In the genomic region with DNA sequence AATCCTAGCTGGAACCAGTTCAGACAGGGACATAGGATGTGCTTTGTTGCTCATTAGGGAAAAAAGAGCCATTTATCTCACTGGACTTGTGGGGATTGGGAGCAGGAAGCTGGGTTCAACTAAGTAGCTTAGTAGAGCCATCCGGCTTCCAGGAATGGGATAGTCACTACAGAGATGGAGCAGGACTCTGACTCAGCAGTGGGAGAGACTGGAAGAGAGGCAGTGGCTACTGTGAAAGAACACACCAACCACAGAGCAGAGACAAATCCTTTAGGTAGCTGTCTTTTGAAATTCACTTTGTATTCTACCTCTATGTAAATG, we compare ENCODE assay signal across 13 cellular contexts.
DNase-seq lines count a peak whose midpoint lies in the region; ATAC-seq and TF ChIP-seq lines count a peak whose summit lies in the region.
"Had no signal": no experiment of that assay in that cellular context is flagged by ENCODE, and none has a peak within 500 bp of the region (broad histone marks: within the 10 kb centered on the region; RNA-seq: fewer than 3 reads in every experiment).

No MANE protein-coding gene starts in this region.

- H3K4me1 Mint-ChIP-seq in activated naive CD8-positive, alpha-beta T cell treated with anti-CD3 and anti-CD28 coated beads for 36 hours: peaks cover 2% of the 10 kb centered on the region
- H3K4me1 Mint-ChIP-seq: T-helper 17 cell had no signal

- H3K4me3 Mint-ChIP-seq in activated naive CD8-positive, alpha-beta T cell treated with anti-CD3 and anti-CD28 coated beads for 36 hours: no peak overlapping the region
- H3K4me3 Mint-ChIP-seq: T-helper 17 cell had no signal

- peaks cover 0 to 9% of the 10 kb centered on the region in 2 donors for H3K4me1 ChIP-seq in left lung
- H3K4me1 ChIP-seq: prostate gland had no signal

- no peak overlapping the region for H3K27ac Mint-ChIP-seq in activated naive CD8-positive, alpha-beta T cell treated with anti-CD3 and anti-CD28 coated beads for 36 hours
- H3K27ac Mint-ChIP-seq: T-helper 17 cell had no signal

- H3K27me3 ChIP-seq in left lung: no peaks in the 10 kb centered on the region

- no peak for TF ChIP-seq CTCF in left lung (IDR thresholded peaks at IDR 0.05)

- no peaks in the 10 kb centered on the region for H3K9me3 ChIP-seq in left lung
- H3K9me3 ChIP-seq: prostate gland had no signal

- H3K36me3 Mint-ChIP-seq in activated naive CD8-positive, alpha-beta T cell treated with anti-CD3 and anti-CD28 coated beads for 36 hours: no peaks in the 10 kb centered on the region

- no peak overlapping the region for H3K4me3 ChIP-seq in left lung
- H3K4me3 ChIP-seq: prostate gland had no signal

- ATAC-seq in left lung (peak; percentile 65), HG03039 (IDR thresholded peaks at IDR 0.05; ENCODE audit: unreplicated experiment) (no peak)
- ATAC-seq: T-helper 17 cell had no signal

- no peaks in the 10 kb centered on the region for H3K36me3 ChIP-seq in left lung
- H3K36me3 ChIP-seq: prostate gland had no signal

- no peaks in the 10 kb centered on the region for H3K9me3 Mint-ChIP-seq in activated naive CD8-positive, alpha-beta T cell treated with anti-CD3 and anti-CD28 coated beads for 36 hours

- H3K27ac ChIP-seq in left lung: no peak overlapping the region
- H3K27ac ChIP-seq: prostate gland had no signal

- intact Hi-C loops in left lung (cut with DNase I): loop anchor here in 1 of 2 donors (10.0 kb wide), 1 partner anchor 1209 kb away; no protein-coding TSS in a partner anchor

- no peaks in the 10 kb centered on the region for H3K27me3 Mint-ChIP-seq in activated naive CD8-positive, alpha-beta T cell treated with anti-CD3 and anti-CD28 coated beads for 36 hours

- peak; percentile 26 for DNase-seq in A172 (ENCODE audit: low spot score)
- DNase-seq in HT1080 (ENCODE audit: low read depth): peak; percentile 79
- peak; percentile 24 for DNase-seq in dermis blood vessel endothelial cell
- no peak for DNase-seq in left lung
- DNase-seq in activated naive CD8-positive, alpha-beta T cell treated with anti-CD3 and anti-CD28 coated beads for 36 hours: no peak
- DNase-seq in NCI-H748 treated with DMSO at 0.1 percent for 48 hours (lab: John Stamatoyannopoulos, UW): no peak
- no peak for DNase-seq in COR-L47 (lab: John Stamatoyannopoulos, UW)
- DNase-seq: cortex of kidney, Karpas-422, NCI-H526, T-helper 17 cell had no signal

Comparison
In these comparisons a context has a peak if more than half of its experiments do, and no peak if none do; other contexts are left out.
1. DNase-seq: peak in A172 (single experiment), HT1080 (single experiment) and dermis blood vessel endothelial cell (single experiment); none in left lung (0 of 2), activated naive CD8-positive, alpha-beta T cell treated with anti-CD3 and anti-CD28 coated beads for 36 hours (single experiment), NCI-H748 treated with DMSO at 0.1 percent for 48 hours (single experiment) and COR-L47 (single experiment).